Comparison of ENCODE assay signal across 1 cellular context in the genomic region with DNA sequence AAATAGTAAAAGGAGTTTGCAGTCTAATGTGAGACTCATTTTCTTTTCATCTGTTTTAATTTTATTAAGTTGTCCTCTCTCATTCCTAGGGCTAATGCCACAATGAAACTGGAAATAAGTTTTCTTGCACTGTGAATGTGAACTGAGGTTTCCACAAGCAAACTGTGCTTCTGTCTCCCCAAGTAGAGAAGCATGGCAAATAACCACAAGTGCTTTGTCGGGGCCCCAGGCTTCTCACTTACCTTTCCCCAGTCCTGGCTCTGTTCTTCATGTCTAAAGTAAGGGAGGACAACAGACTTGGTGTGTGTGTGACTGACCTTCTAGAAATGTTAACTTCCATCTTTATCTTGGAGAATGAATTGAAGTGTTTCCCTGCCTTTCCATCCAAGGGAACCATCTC.
TF ChIP-seq lines count a peak whose summit lies in the region.

No MANE protein-coding gene starts in this region.

TF ChIP-seq in GM23338, 12 proteins besides CTCF, POLR2A, EP300 and RAD21 (continued from another document):
- TF ChIP-seq ZNF462 (CRISPR knock-in tag; IDR thresholded peaks at IDR 0.05) (no peak), JUNB (IDR thresholded peaks at IDR 0.05; ENCODE audit: unreplicated experiment) (no peak)
TF ChIP-seq in GM23338: peak in this region for 0.
